10 cellular contexts compared by ENCODE assay signal in genomic region chr20:25453035-25453810, GRCh38. TPM values are rescaled to one million over a fixed set of nuclear protein-coding genes. Genes with fewer than 3 reads are reported as not detected.
DNase-seq lines count a peak whose midpoint lies in the region; ATAC-seq and TF ChIP-seq lines count a peak whose summit lies in the region.
"Had no signal": no experiment of that assay in that cellular context is flagged by ENCODE, and none has a peak within 500 bp of the region (broad histone marks: within the 10 kb centered on the region; RNA-seq: fewer than 3 reads in every experiment).

No MANE protein-coding gene starts in this region.

- no peaks in the 10 kb centered on the region for H3K9me3 ChIP-seq in upper lobe of left lung

- H3K27ac ChIP-seq in VCaP (peak overlapping the region; percentile 28), upper lobe of left lung (no peak overlapping the region)

- TF ChIP-seq POLR2A in upper lobe of left lung (IDR thresholded peaks at IDR 0.05) = no peak

- H3K4me1 ChIP-seq in upper lobe of left lung = no peaks in the 10 kb centered on the region

- WGBS in upper lobe of left lung, 2 donors = 81 to 83% methylated on average over 23 to 25 of the region's 25 CpGs

- TF ChIP-seq CTCF in VCaP (conservative IDR thresholded peaks at IDR 0.05) = no peak
- TF ChIP-seq CTCF in upper lobe of left lung (IDR thresholded peaks at IDR 0.05) = no peak

- H3K4me3 ChIP-seq in upper lobe of left lung = no peak overlapping the region
- H3K4me3 ChIP-seq: GM23338 had no signal

- no peak for TF ChIP-seq EP300 in upper lobe of left lung (IDR thresholded peaks at IDR 0.05)

- no peak for ATAC-seq in upper lobe of left lung (ENCODE audit: low FRiP score in 2 of 2)
- ATAC-seq: GM23338 had no signal

- H3K36me3 ChIP-seq in upper lobe of left lung = peaks cover 0 to 13% (median 2%) of the 10 kb centered on the region in 4 donors

- intact Hi-C loops in posterior cingulate gyrus (cut with DNase I) = no loop called here

- H3K27me3 ChIP-seq in upper lobe of left lung = no peaks in the 10 kb centered on the region

- peak; percentile 26 for DNase-seq in Daoy (ENCODE audit: low read depth)
- DNase-seq in LHCN-M2 (ENCODE audit: low read depth) = peak; percentile 5
- peak; percentile 89 for DNase-seq in kidney tubule cell (ENCODE audit: low spot score)
- no peak for DNase-seq in posterior cingulate gyrus
- DNase-seq in stimulated activated naive CD4-positive, alpha-beta T cell (lab: John Stamatoyannopoulos, UW) = no peak
- no peak for DNase-seq in stimulated activated CD4-positive, alpha-beta T cell treated with anti-CD3 and anti-CD28 coated beads, Interleukin-4, amount 100 ng/mL, for 24 hours
- no peak for DNase-seq in upper lobe of left lung
- DNase-seq: NCI-H2171 had no signal

RNA-seq across cellular contexts. Expression of gene GINS1, which starts 45.8 kb away (rescaled TPM):
- total RNA-seq in Daoy (2014; rRNA removed; shearing (Covaris generic)) = 37.1 and 37.9 TPM in 2 replicates
- total RNA-seq in LHCN-M2 (2014; rRNA removed) (24.4 and 31.1 TPM in 2 replicates), upper lobe of left lung (1 to 10 TPM in 2 of 6 donors, under 1 TPM in 4; under 0.01 to 1.8 (median 0.77) TPM)
- 7.9 TPM for polyA plus RNA-seq in LHCN-M2 (2012)

Comparison
In these comparisons a context has a peak if more than half of its experiments do, and no peak if none do; other contexts are left out.
1. DNase-seq: peak in Daoy (single experiment), LHCN-M2 (single experiment) and kidney tubule cell (single experiment); none in posterior cingulate gyrus (0 of 10), stimulated activated naive CD4-positive, alpha-beta T cell (0 of 6), stimulated activated CD4-positive, alpha-beta T cell treated with anti-CD3 and anti-CD28 coated beads, Interleukin-4, amount 100 ng/mL, for 24 hours (single experiment) and upper lobe of left lung (0 of 2).